Comparison of ENCODE assay signal across 8 cellular contexts in the genomic region with DNA sequence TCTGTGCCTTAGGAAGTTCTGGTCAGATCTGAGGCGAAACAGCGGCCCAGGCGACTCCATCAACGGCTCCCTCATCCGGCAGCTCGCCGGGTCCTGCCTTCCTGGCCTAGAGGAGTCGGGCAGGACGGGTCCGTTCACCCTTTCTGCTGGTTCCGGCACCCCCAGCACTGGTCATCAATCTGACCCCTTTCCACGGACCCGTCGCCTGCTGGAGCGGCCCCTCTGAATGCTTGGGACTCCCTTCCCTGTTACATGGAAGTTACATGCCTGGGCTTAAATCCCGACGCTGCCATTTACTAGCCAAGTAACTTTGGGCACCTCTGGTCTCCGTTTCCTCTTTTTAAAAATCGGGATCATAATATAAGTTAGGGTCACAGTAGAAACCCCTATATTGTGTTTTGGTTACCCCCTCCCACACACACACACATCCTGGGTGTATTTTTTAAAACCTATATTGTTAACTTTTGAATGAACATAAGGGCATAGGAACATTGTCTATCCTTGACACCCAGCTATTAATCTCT. TPM values are rescaled to one million over a fixed set of nuclear protein-coding genes. Genes with fewer than 3 reads are reported as not detected.
DNase-seq lines count a peak whose midpoint lies in the region; ATAC-seq, FAIRE-seq and TF ChIP-seq lines count a peak whose summit lies in the region.

No MANE protein-coding gene starts in this region.

- no peaks in the 10 kb centered on the region for H3K9me3 ChIP-seq in CD8-positive, alpha-beta T cell (ENCODE audit: low read length)
- H3K9me3 ChIP-seq in kidney (ENCODE audit: control insufficient read depth in 1 of 2, low read length in 2 of 2) (no peaks in the 10 kb centered on the region), thoracic aorta (no peaks in the 10 kb centered on the region)

- H3K36me3 Mint-ChIP-seq in CD8-positive, alpha-beta T cell, result peaks cover 14% of the 10 kb centered on the region
- H3K36me3 Mint-ChIP-seq in activated T-helper 2 cell treated with anti-CD3 and anti-CD28 coated beads, Interferon-gamma antibody, Interleukin-2, Interleukin-4, amounts not matched to agents 10 μg/mL and 5 μg/mL and 100 μg/mL, durations not matched to agents 14 hours and 24 hours and 36 hours (ENCODE audit: low read depth), result peaks cover 33% of the 10 kb centered on the region

- H3K36me3 ChIP-seq in CD8-positive, alpha-beta T cell (ENCODE audit: insufficient read depth, low read length), result no peaks in the 10 kb centered on the region
- H3K36me3 ChIP-seq in kidney (ENCODE audit: control insufficient read depth in 1 of 2, insufficient read depth in 2 of 2, low read length in 2 of 2) (no peaks in the 10 kb centered on the region), thoracic aorta (no peaks in the 10 kb centered on the region)

- peak overlapping the region; percentile 94 for H3K27ac Mint-ChIP-seq in CD8-positive, alpha-beta T cell
- peak overlapping the region; percentile 88 for H3K27ac Mint-ChIP-seq in activated T-helper 2 cell treated with anti-CD3 and anti-CD28 coated beads, Interferon-gamma antibody, Interleukin-2, Interleukin-4, amounts not matched to agents 10 μg/mL and 5 μg/mL and 100 μg/mL, durations not matched to agents 14 hours and 24 hours and 36 hours

- H3K4me3 Mint-ChIP-seq in CD8-positive, alpha-beta T cell, result peak overlapping the region; percentile 95
- H3K4me3 Mint-ChIP-seq in activated T-helper 2 cell treated with anti-CD3 and anti-CD28 coated beads, Interferon-gamma antibody, Interleukin-2, Interleukin-4, amounts not matched to agents 10 μg/mL and 5 μg/mL and 100 μg/mL, durations not matched to agents 14 hours and 24 hours and 36 hours (ENCODE audit: low read depth), result peak overlapping the region; percentile 85

- H3K9ac ChIP-seq in kidney (ENCODE audit: low read length in 2 of 2), result peak overlapping the region; percentile 59 to 93

- peaks cover 38% of the 10 kb centered on the region for H3K4me1 Mint-ChIP-seq in CD8-positive, alpha-beta T cell (ENCODE audit: low read depth)
- peaks cover 49% of the 10 kb centered on the region for H3K4me1 Mint-ChIP-seq in activated T-helper 2 cell treated with anti-CD3 and anti-CD28 coated beads, Interferon-gamma antibody, Interleukin-2, Interleukin-4, amounts not matched to agents 10 μg/mL and 5 μg/mL and 100 μg/mL, durations not matched to agents 14 hours and 24 hours and 36 hours (ENCODE audit: low read depth)

- intact Hi-C loops in CD8-positive, alpha-beta T cell (cut with DNase I, micrococcal nuclease), result loop anchor here (1.0 to 10.0 kb wide), 8 partner anchors 26 to 478 kb away; partner anchors contain the start of genes NOD1 (in 2 of the 2), FKBP14 (in 1 of the 2), GARS1 (in 1 of the 2) and MTURN (in 1 of the 2)
- intact Hi-C loops in activated T-helper 2 cell treated with anti-CD3 and anti-CD28 coated beads, Interferon-gamma antibody, Interleukin-2, Interleukin-4, amounts not matched to agents 10 μg/mL and 5 μg/mL and 100 μg/mL, durations not matched to agents 14 hours and 24 hours and 36 hours (cut with micrococcal nuclease), result loop anchor here (2.0 to 10.0 kb wide), 4 partner anchors 90 to 476 kb away; partner anchors contain the start of genes GARS1, PLEKHA8 and ZNRF2
- intact Hi-C loops in kidney (cut with DNase I), result no loop called here

- no peaks in the 10 kb centered on the region for H3K27me3 Mint-ChIP-seq in CD8-positive, alpha-beta T cell (ENCODE audit: low read depth)
- no peaks in the 10 kb centered on the region for H3K27me3 Mint-ChIP-seq in activated T-helper 2 cell treated with anti-CD3 and anti-CD28 coated beads, Interferon-gamma antibody, Interleukin-2, Interleukin-4, amounts not matched to agents 10 μg/mL and 5 μg/mL and 100 μg/mL, durations not matched to agents 14 hours and 24 hours and 36 hours (ENCODE audit: low read depth)

- H3K27me3 ChIP-seq in CD8-positive, alpha-beta T cell (ENCODE audit: insufficient read depth, low read length), result no peaks in the 10 kb centered on the region
- H3K27me3 ChIP-seq in thoracic aorta (replicated peaks; ENCODE audit: insufficient read depth), result no peaks in the 10 kb centered on the region

- TF ChIP-seq CTCF in CD8-positive, alpha-beta T cell (IDR thresholded peaks at IDR 0.05), result no peak
- TF ChIP-seq CTCF in kidney (IDR thresholded peaks at IDR 0.05; ENCODE audit: borderline replicate concordance, extremely low read depth, insufficient read depth), result no peak
- no peak for TF ChIP-seq CTCF in thoracic aorta (IDR thresholded peaks at IDR 0.05)

- no peak for DNase-seq in CD8-positive, alpha-beta T cell
- no peak for DNase-seq in activated T-helper 2 cell treated with anti-CD3 and anti-CD28 coated beads, Interferon-gamma antibody, Interleukin-2, Interleukin-4, amounts not matched to agents 10 μg/mL and 5 μg/mL and 100 μg/mL, durations not matched to agents 14 hours and 24 hours and 36 hours (ENCODE audit: low spot score)
- DNase-seq in kidney (no peak), thoracic aorta (ENCODE audit: low spot score) (no peak), NCI-H1417 treated with DMSO at 0.1 percent for 48 hours (lab: John Stamatoyannopoulos, UW) (no peak), AG08395 (ENCODE audit: low spot score) (no peak), OCI-M1 (lab: John Stamatoyannopoulos, UW) (no peak)

- no peak for ATAC-seq in CD8-positive, alpha-beta T cell
- ATAC-seq in HG02852 (IDR thresholded peaks at IDR 0.05; ENCODE audit: unreplicated experiment) (peak; percentile 22), thoracic aorta (ENCODE audit: insufficient number of reproducible peaks, low FRiP score, low read depth) (no peak)

- peak overlapping the region; percentile 98 for H3K4me3 ChIP-seq in CD8-positive, alpha-beta T cell (ENCODE audit: low read depth, low read length)
- H3K4me3 ChIP-seq in kidney (ENCODE audit: low read length in 2 of 2), result peak overlapping the region; percentile 80 to 81
- peak overlapping the region; percentile 93 for H3K4me3 ChIP-seq in thoracic aorta

- no peaks in the 10 kb centered on the region for H3K9me3 Mint-ChIP-seq in CD8-positive, alpha-beta T cell
- H3K9me3 Mint-ChIP-seq in activated T-helper 2 cell treated with anti-CD3 and anti-CD28 coated beads, Interferon-gamma antibody, Interleukin-2, Interleukin-4, amounts not matched to agents 10 μg/mL and 5 μg/mL and 100 μg/mL, durations not matched to agents 14 hours and 24 hours and 36 hours, result peaks cover 6% of the 10 kb centered on the region

- CTCF ChIA-PET in CD8-positive, alpha-beta T cell (lab: Charles Lee), result no interaction called here

- POLR2A ChIA-PET in CD8-positive, alpha-beta T cell (lab: Charles Lee), result interaction anchor here (0.6 to 1.7 kb wide), 3 partner anchors 17 to 221 kb away, joined by 3 read pairs; partner anchors contain the start of gene NOD1

- FAIRE-seq in kidney (lab: Jason Lieb, UNC), result no peak

- peaks cover 23% of the 10 kb centered on the region for H3K4me1 ChIP-seq in CD8-positive, alpha-beta T cell (ENCODE audit: insufficient read depth, low read length)
- H3K4me1 ChIP-seq in kidney (ENCODE audit: control insufficient read depth in 1 of 2, insufficient read depth in 1 of 2, low read depth in 1 of 2, low read length in 2 of 2) (peaks cover 5 to 12% of the 10 kb centered on the region in 2 donors), thoracic aorta (ENCODE audit: control insufficient read depth in 1 of 2, low read depth in 2 of 2) (peaks cover 10 to 24% of the 10 kb centered on the region in 2 donors)

- H3K27ac ChIP-seq in CD8-positive, alpha-beta T cell (ENCODE audit: low read depth, low read length), result peak overlapping the region; percentile 70
- peak overlapping the region; percentile 88 to 96 for H3K27ac ChIP-seq in kidney (ENCODE audit: low read depth in 2 of 2, low read length in 2 of 2)
- peak overlapping the region; percentile 81 for H3K27ac ChIP-seq in thoracic aorta

RNA-seq across cellular contexts. Expression of gene GGCT, which starts 0.6 kb away (rescaled TPM):
- 1 to 10 TPM; 5.9 to 6.1 TPM for total RNA-seq in CD8-positive, alpha-beta T cell
- 71.6 and 72.7 TPM in 2 replicates for total RNA-seq in activated T-helper 2 cell treated with anti-CD3 and anti-CD28 coated beads, Interferon-gamma antibody, Interleukin-2, Interleukin-4, amounts not matched to agents 10 μg/mL and 5 μg/mL and 100 μg/mL, durations not matched to agents 14 hours and 24 hours and 36 hours
- total RNA-seq in kidney, result 23.8 TPM
- polyA plus RNA-seq in kidney (ENCODE audit: insufficient read depth, low read depth, low replicate concordance), result 70.1 TPM
- 10 to 100 TPM; 11.8 to 24.6 TPM for total RNA-seq in thoracic aorta

RNA-seq across cellular contexts. Expression of gene NOD1, which starts 26.7 kb away (rescaled TPM):
- total RNA-seq in CD8-positive, alpha-beta T cell, result 10 to 100 TPM in 1 of 2 experiments, 1 to 10 TPM in 1; 8.4 to 11.1 TPM
- 14.8 and 15.8 TPM in 2 replicates for total RNA-seq in activated T-helper 2 cell treated with anti-CD3 and anti-CD28 coated beads, Interferon-gamma antibody, Interleukin-2, Interleukin-4, amounts not matched to agents 10 μg/mL and 5 μg/mL and 100 μg/mL, durations not matched to agents 14 hours and 24 hours and 36 hours
- total RNA-seq in kidney, result 15.6 TPM
- polyA plus RNA-seq in kidney (ENCODE audit: insufficient read depth, low read depth, low replicate concordance), result 3.8 TPM
- 10 to 100 TPM; 16.2 to 47.0 TPM for total RNA-seq in thoracic aorta
